34 cellular contexts compared by ENCODE assay signal in genomic region chr9:29647451-29647850, GRCh38.
"Had no signal": no experiment of that assay in that cellular context is flagged by ENCODE, and none has a peak within 500 bp of the region (broad histone marks: within the 10 kb centered on the region; RNA-seq: fewer than 3 reads in every experiment).

No MANE protein-coding gene starts in this region.

- H3K4me2 ChIP-seq: KMS-11 had no signal

- H3K27ac ChIP-seq: KMS-11 had no signal

- H3K9me3 ChIP-seq: MG63 had no signal

- DNase-seq: Karpas-422, Kasumi-1, KG1, MG63, MM.1S, MV-4-11, NCI-H1048, NCI-H1092, NCI-H1092 treated with DMSO at 0.1 percent for 48 hours, NCI-H1105, NCI-H1105 treated with DMSO at 0.1 percent for 48 hours, NCI-H1417, NCI-H1417 treated with DMSO at 0.1 percent for 48 hours, NCI-H1436, NCI-H1436 treated with DMSO at 0.1 percent for 48 hours, NCI-H146, NCI-H1694, NCI-H1694 treated with DMSO at 0.1 percent for 48 hours, NCI-H187, NCI-H187 treated with DMSO at 0.1 percent for 48 hours, NCI-H1930, NCI-H2029, NCI-H2029 treated with DMSO at 0.1 percent for 48 hours, NCI-H2081, NCI-H2081 treated with DMSO at 0.1 percent for 48 hours, NCI-H2107, NCI-H2171, NCI-H2171 treated with DMSO at 0.1 percent for 48 hours, NCI-H2227 treated with DMSO at 0.1 percent for 48 hours, NCI-H226, NCI-H345, NCI-H446, NCI-H446 treated with DMSO at 0.1 percent for 48 hours had no signal

- H3K27me3 ChIP-seq: MG63 had no signal

- H3K9ac ChIP-seq: KMS-11 had no signal

- H3K4me3 ChIP-seq: MG63 had no signal

- H3K36me3 ChIP-seq: MG63 had no signal
